Comparison of ENCODE assay signal across 8 cellular contexts in the genomic region with DNA sequence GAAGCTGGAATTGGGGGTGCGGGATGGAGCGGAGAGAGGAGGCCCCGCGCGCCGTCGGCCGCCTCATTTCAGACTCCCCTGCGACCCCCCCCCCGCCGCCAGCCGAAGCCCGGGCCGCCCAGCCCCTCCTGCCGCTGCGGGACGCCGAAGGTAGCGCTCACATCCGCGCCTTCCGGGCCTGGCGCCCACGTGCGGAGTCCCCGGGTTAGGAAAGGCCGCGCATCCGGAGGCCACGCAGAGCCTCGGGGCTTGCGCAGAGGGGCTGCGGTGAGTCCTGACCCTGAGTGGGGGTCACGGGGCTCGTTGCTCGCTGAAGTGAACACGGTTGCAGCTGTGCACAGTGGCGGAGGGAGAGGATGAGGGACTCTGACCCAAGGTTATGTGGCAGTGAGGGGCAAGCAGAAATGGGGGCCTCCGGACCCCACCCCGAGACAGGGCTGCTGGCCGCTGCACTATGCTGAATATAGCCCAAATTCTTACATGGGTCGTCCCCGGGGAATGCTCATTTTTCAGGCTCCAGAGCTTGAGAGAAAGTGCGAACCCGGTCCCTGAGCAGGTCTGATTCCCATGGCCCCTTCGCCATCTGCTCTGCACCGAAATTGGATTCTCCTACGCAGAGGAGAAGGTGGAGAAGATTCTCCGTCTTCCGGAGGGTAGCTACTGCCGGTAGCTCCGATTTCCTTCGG. TPM values are rescaled to one million over a fixed set of nuclear protein-coding genes. Genes with fewer than 3 reads are reported as not detected.
DNase-seq lines count a peak whose midpoint lies in the region; ATAC-seq, FAIRE-seq and TF ChIP-seq lines count a peak whose summit lies in the region.

No MANE protein-coding gene starts in this region.

- TF ChIP-seq CTCF in H1 (IDR thresholded peaks at IDR 0.05; ENCODE audit: control extremely low read depth in 1 of 3, insufficient read depth in 1 of 3, low read depth in 1 of 3, low read length in 3 of 3) (no peak), mucosa of descending colon (IDR thresholded peaks at IDR 0.05) (no peak)

- H3K9me3 ChIP-seq in H1 (ENCODE audit: insufficient read depth in 2 of 2, low read depth in 1 of 2, low read length in 1 of 2) (no peaks in the 10 kb centered on the region), mucosa of descending colon (no peaks in the 10 kb centered on the region)

- peaks cover 29% of the 10 kb centered on the region; the same call in 1 of the 2 replicates for H3K79me1 ChIP-seq in H1 (ENCODE audit: low read depth, low read length)

- peak overlapping the region; percentile 83 to 94 (median 88) for H3K4me3 ChIP-seq in H1 (ENCODE audit: extremely low read depth in 1 of 4, insufficient read depth in 2 of 4, low read depth in 3 of 4, low read length in 4 of 4)
- H3K4me3 ChIP-seq in mucosa of descending colon: peak overlapping the region; percentile 94

- peak overlapping the region; percentile 86 to 92 for H3K4me2 ChIP-seq in H1 (ENCODE audit: insufficient read depth in 1 of 2, low read depth in 2 of 2, low read length in 2 of 2)

- no peaks in the 10 kb centered on the region for H3K27me3 Mint-ChIP-seq in activated CD4-positive, alpha-beta memory T cell treated with anti-CD3 and anti-CD28 coated beads, Interleukin-2, amount 10 ng/mL, durations not matched to agents 7 days and 5 days

- H3K4me1 Mint-ChIP-seq in activated CD4-positive, alpha-beta memory T cell treated with anti-CD3 and anti-CD28 coated beads, Interleukin-2, amount 10 ng/mL, durations not matched to agents 7 days and 5 days: peaks cover 11% of the 10 kb centered on the region

- H2BK15ac ChIP-seq in H1 (ENCODE audit: low read length): peak overlapping the region; percentile 36; the same call in 1 of the 2 replicates

- peak overlapping the region; percentile 77 to 88 (median 87) for H3K9ac ChIP-seq in H1 (replicated peaks in 1 of 4; ENCODE audit: extremely low read depth in 1 of 4, low read depth in 3 of 4, low read length in 3 of 4)

- peaks cover 9% of the 10 kb centered on the region for H3K23me2 ChIP-seq in H1 (ENCODE audit: low read depth, low read length)

- H3K4me1 ChIP-seq in H1 (replicated peaks in 1 of 4; ENCODE audit: control insufficient read depth in 3 of 4, insufficient read depth in 4 of 4, low read length in 3 of 4) (peaks cover 17 to 42% (median 29%) of the 10 kb centered on the region in 4 experiments), mucosa of descending colon (ENCODE audit: low read depth) (peaks cover 15% of the 10 kb centered on the region)

- H2AK5ac ChIP-seq in H1 (ENCODE audit: low read depth, low read length): no peak overlapping the region

- H3K27ac Mint-ChIP-seq in activated CD4-positive, alpha-beta memory T cell treated with anti-CD3 and anti-CD28 coated beads, Interleukin-2, amount 10 ng/mL, durations not matched to agents 7 days and 5 days: no peak overlapping the region

- no peaks in the 10 kb centered on the region for H3K36me3 Mint-ChIP-seq in activated CD4-positive, alpha-beta memory T cell treated with anti-CD3 and anti-CD28 coated beads, Interleukin-2, amount 10 ng/mL, durations not matched to agents 7 days and 5 days (ENCODE audit: low read depth)

- H2AFZ ChIP-seq in H1 (ENCODE audit: low read length): no peak overlapping the region

- WGBS in H1 (ENCODE audit: extremely low coverage in 1 of 2, insufficient coverage in 1 of 2, insufficient read length in 1 of 2, insufficient replicate concordance in 2 of 2, low coverage in 1 of 2, low lambda C conversion rate in 2 of 2, missing lambda C conversion rate in 1 of 2), 2 experiments: 1% methylated on average over 44 of the region's 53 CpGs; no CpG with 5 or more reads in 1 of the 2 experiments

- intact Hi-C loops in mucosa of descending colon (cut with DNase I, micrococcal nuclease): no loop called here

- no peak overlapping the region for H2BK120ac ChIP-seq in H1 (replicated peaks; ENCODE audit: low read depth, low read length)

- H3K23ac ChIP-seq in H1 (ENCODE audit: insufficient read length): no peak overlapping the region

- no peak overlapping the region; the same call in 1 of the 2 replicates for H2BK12ac ChIP-seq in H1 (ENCODE audit: low read depth, low read length)

- H3K36me3 ChIP-seq in H1 (ENCODE audit: control insufficient read depth in 2 of 4, insufficient read depth in 4 of 4, low read length in 3 of 4): peaks cover 19 to 28% (median 24%) of the 10 kb centered on the region in 4 experiments; a peak in 7 of 8 replicates
- H3K36me3 ChIP-seq in mucosa of descending colon (ENCODE audit: low read depth): no peaks in the 10 kb centered on the region

- 0 out of 3 replicates have a peak, but pooled peaks of 1 of the 2 experiments have one; percentile 5 for TF ChIP-seq EP300 in H1 (IDR thresholded peaks at IDR 0.05; ENCODE audit: borderline replicate concordance in 1 of 2, low read depth in 2 of 2, low read length in 2 of 2)

- H3K27ac ChIP-seq in H1 (ENCODE audit: low read depth, low read length): peak overlapping the region; percentile 67

- TF ChIP-seq POLR2A in H1 (IDR thresholded peaks at IDR 0.05; ENCODE audit: control extremely low read depth in 1 of 2, low read depth in 2 of 2, low read length in 2 of 2): no peak

- H3K4me3 Mint-ChIP-seq in activated CD4-positive, alpha-beta memory T cell treated with anti-CD3 and anti-CD28 coated beads, Interleukin-2, amount 10 ng/mL, durations not matched to agents 7 days and 5 days: peak overlapping the region; percentile 46

- H3K14ac ChIP-seq in H1 (ENCODE audit: insufficient read length): no peak overlapping the region

- peak overlapping the region; percentile 69; the same call in 1 of the 2 replicates for H2BK5ac ChIP-seq in H1 (ENCODE audit: low read depth, low read length)

- H4K91ac ChIP-seq in H1 (replicated peaks; ENCODE audit: insufficient read length, low read length): peak overlapping the region; percentile 86

- H2BK20ac ChIP-seq in H1 (ENCODE audit: low read length): no peak overlapping the region; the same call in 1 of the 2 replicates

- H3K4ac ChIP-seq in H1 (replicated peaks; ENCODE audit: insufficient read length, low read depth, low read length): peak overlapping the region; percentile 97

- peak overlapping the region; percentile 84 for H3K18ac ChIP-seq in H1 (ENCODE audit: extremely low read depth, low read length)

- H4K5ac ChIP-seq in H1 (ENCODE audit: insufficient read length, low read depth, low read length): peak overlapping the region; percentile 73

- CTCF ChIA-PET in activated CD4-positive, alpha-beta memory T cell treated with anti-CD3 and anti-CD28 coated beads, Interleukin-2, amount 10 ng/mL, durations not matched to agents 7 days and 5 days (lab: Charles Lee): no interaction called here
- CTCF ChIA-PET in H1 (lab: Charles Lee; ENCODE audit: partially characterized antibody): interaction anchor here (1.1 to 2.6 kb wide), 4 partner anchors 16 to 57 kb away, joined by 3 to 9 read pairs (median 4); no protein-coding TSS in a partner anchor

- no peak for TF ChIP-seq RAD21 in H1 (IDR thresholded peaks at IDR 0.05 in 1 of 2, conservative IDR thresholded peaks at IDR 0.05 in 1 of 2; ENCODE audit: low read depth in 2 of 2, low read length in 2 of 2)

- H4K8ac ChIP-seq in H1 (ENCODE audit: extremely low read depth, insufficient read depth, low read length): peak overlapping the region; percentile 86

- ATAC-seq in HG02571 (IDR thresholded peaks at IDR 0.05; ENCODE audit: unreplicated experiment) (peak; percentile 37), mucosa of descending colon (peak; percentile 56)

- H3K56ac ChIP-seq in H1 (replicated peaks; ENCODE audit: insufficient read length, low read depth, low read length): peak overlapping the region; percentile 93

- H3K9me3 Mint-ChIP-seq in activated CD4-positive, alpha-beta memory T cell treated with anti-CD3 and anti-CD28 coated beads, Interleukin-2, amount 10 ng/mL, durations not matched to agents 7 days and 5 days: no peaks in the 10 kb centered on the region

- POLR2A ChIA-PET in activated CD4-positive, alpha-beta memory T cell treated with anti-CD3 and anti-CD28 coated beads, Interleukin-2, amount 10 ng/mL, durations not matched to agents 7 days and 5 days (lab: Charles Lee): no interaction called here
- POLR2A ChIA-PET in H1 (lab: Charles Lee; ENCODE audit: partially characterized antibody): interaction anchor here (0.6 to 6.0 kb wide), 12 partner anchors 7 to 174 kb away, joined by 3 to 53 read pairs (median 4); no protein-coding TSS in a partner anchor

- DNase-seq in NCI-H2227 (lab: John Stamatoyannopoulos, UW; ENCODE audit: unreplicated experiment) (peak; percentile 68), NCI-H2227 treated with DMSO at 0.1 percent for 48 hours (lab: John Stamatoyannopoulos, UW) (no peak), NCI-H1092 treated with DMSO at 0.1 percent for 48 hours (lab: John Stamatoyannopoulos, UW) (peak; percentile 51), H1 (ENCODE audit: low read depth in 1 of 2, low spot score in 2 of 2) (peak in 1 of 2 experiments; percentile 76), mucosa of descending colon (peak; percentile 52 to 77 (median 77))
- peak; percentile 43 for DNase-seq in activated CD4-positive, alpha-beta memory T cell treated with anti-CD3 and anti-CD28 coated beads, Interleukin-2, amount 10 ng/mL, durations not matched to agents 7 days and 5 days
- DNase-seq in stimulated activated CD8-positive, alpha-beta memory T cell treated with anti-CD3 and anti-CD28 coated beads, Interleukin-7, amount 100 ng/mL, for 4 hours (ENCODE audit: low read depth in 2 of 2): peak; percentile 6 to 60

- no peak for FAIRE-seq in H1 (lab: Jason Lieb, UNC)

- peaks cover 13 to 44% of the 10 kb centered on the region in 2 experiments for H4K20me1 ChIP-seq in H1 (replicated peaks in 1 of 2; ENCODE audit: control insufficient read depth in 1 of 2, insufficient read depth in 2 of 2, low read length in 2 of 2)

- no peaks in the 10 kb centered on the region for H3K27me3 ChIP-seq in H1 (replicated peaks in 1 of 4; ENCODE audit: control insufficient read depth in 3 of 4, extremely low read depth in 1 of 4, insufficient read depth in 3 of 4, low read length in 3 of 4)

- peaks cover 10 to 79% of the 10 kb centered on the region in 2 experiments for H3K79me2 ChIP-seq in H1 (ENCODE audit: control insufficient read depth in 1 of 2, insufficient read depth in 2 of 2, low read length in 2 of 2)

TF ChIP-seq in H1, 55 proteins besides CTCF, POLR2A, EP300 and RAD21 (continues in another document):
- TF ChIP-seq SAP30 (IDR thresholded peaks at IDR 0.05; ENCODE audit: insufficient read depth, insufficient replicate concordance, low read length): peak; percentile 51

RNA-seq across cellular contexts. Expression of a gene that starts 0.7 kb away (rescaled TPM):
- 1 to 10 TPM; 6.4 to 6.5 TPM for total RNA-seq in activated CD4-positive, alpha-beta memory T cell treated with anti-CD3 and anti-CD28 coated beads, Interleukin-2, amount 10 ng/mL, durations not matched to agents 7 days and 5 days
- total RNA-seq in H1 (2021; fragmentation: NEBNext Ultra II Directional; extraction: Animal tissue kit (Norgen Biotek cat#: 25700)): 64.2 and 71.4 TPM in 2 replicates
- polyA plus RNA-seq in H1 (2011; rRNA removed): 27.9 and 37.9 TPM in 2 replicates
- 42.8 TPM for polyA plus RNA-seq in H1 (2011; cell fraction: cytosol; rRNA removed)
- polyA plus RNA-seq in H1 (2011; cell fraction: nucleus; rRNA removed): 51.4 TPM
- polyA plus RNA-seq in H1 (2012, experiment 1 of 2): 31.0 to 41.1 TPM (median 37.4 TPM) in 4 replicates
- polyA plus RNA-seq in H1 (2012, experiment 2 of 2): 31.9 TPM
- 25.3 TPM for polyA plus RNA-seq in H1 (2013, experiment 1 of 2)
- 25.6 TPM for polyA plus RNA-seq in H1 (2013, experiment 2 of 2)
- 67.6 and 73.6 TPM in 2 replicates for polyA minus RNA-seq in H1 (2011; rRNA and poly(A)+ RNA removed)
- 49.5 TPM for polyA minus RNA-seq in H1 (2011; cell fraction: cytosol; rRNA and poly(A)+ RNA removed)
- 46.4 TPM for polyA minus RNA-seq in H1 (2011; cell fraction: nucleus; rRNA and poly(A)+ RNA removed)
- 10 to 100 TPM; 13.3 to 26.5 (median 18.0) TPM for total RNA-seq in mucosa of descending colon
